12 cellular contexts compared by ENCODE assay signal in the genomic region with DNA sequence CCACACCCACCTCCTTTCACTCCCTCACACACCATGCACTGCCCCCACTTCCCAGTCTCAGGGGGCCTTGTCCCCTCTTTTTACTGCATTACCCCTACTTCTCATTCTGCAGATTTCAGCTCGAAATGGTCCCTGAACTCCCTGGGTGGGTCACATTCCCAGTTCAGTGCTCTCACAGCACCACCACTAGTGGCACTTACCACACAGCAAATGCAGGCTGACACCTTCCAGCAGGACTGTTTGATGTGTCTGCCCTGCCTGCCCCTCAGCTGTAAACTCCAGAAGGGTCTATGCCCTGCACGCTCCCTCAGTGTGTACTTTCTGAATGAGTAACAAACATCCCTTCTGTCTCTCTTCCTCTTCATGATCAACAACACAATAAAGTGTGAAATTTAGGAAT. TPM values are rescaled to one million over a fixed set of nuclear protein-coding genes. Genes with fewer than 3 reads are reported as not detected.
DNase-seq lines count a peak whose midpoint lies in the region; ATAC-seq lines count a peak whose summit lies in the region.
"Had no signal": no experiment of that assay in that cellular context is flagged by ENCODE, and none has a peak within 500 bp of the region (broad histone marks: within the 10 kb centered on the region; RNA-seq: fewer than 3 reads in every experiment).

No MANE protein-coding gene starts in this region.

- H3K27ac ChIP-seq in trophoblast cell (ENCODE audit: low read depth, low read length): no peak overlapping the region
- H3K27ac ChIP-seq: SJSA1 had no signal

- H3K18ac ChIP-seq in trophoblast cell (ENCODE audit: low read length): peak overlapping the region; percentile 46

- H2BK12ac ChIP-seq in trophoblast cell (ENCODE audit: low read length): no peak overlapping the region

- peaks cover 15% of the 10 kb centered on the region for H3K79me1 ChIP-seq in trophoblast cell (ENCODE audit: low read length)

- no peak overlapping the region for H3K4me3 ChIP-seq in trophoblast cell (ENCODE audit: low read depth, low read length)
- H3K4me3 ChIP-seq: SJSA1 had no signal

- H2BK5ac ChIP-seq in trophoblast cell (ENCODE audit: low read depth, low read length, poor library complexity): no peak overlapping the region

- no peak for DNase-seq in T-helper 1 cell
- DNase-seq in T-cell: no peak
- no peak for DNase-seq in central memory CD8-positive, alpha-beta T cell (ENCODE audit: low spot score in 2 of 2)
- no peak for DNase-seq in trophoblast cell
- DNase-seq in NK-92 treated with Interleukin-12 subunit alpha and Interleukin-12 subunit beta, amount 100 ng/mL, for 24 hours (lab: John Stamatoyannopoulos, UW): no peak
- DNase-seq: 8988T, NCI-H2171 treated with DMSO at 0.1 percent for 48 hours had no signal

- H3K9me3 Mint-ChIP-seq in T-helper 1 cell treated with Interleukin-12 subunit alpha and Interleukin-12 subunit beta and Interleukin-4 antibody, amounts not matched to agents 30 μg/mL and 1 μg/mL, for 36 hours: no peaks in the 10 kb centered on the region
- H3K9me3 Mint-ChIP-seq in T-cell: no peaks in the 10 kb centered on the region
- H3K9me3 Mint-ChIP-seq in central memory CD8-positive, alpha-beta T cell: no peaks in the 10 kb centered on the region

- peaks cover 21 to 25% of the 10 kb centered on the region in 2 experiments for H3K36me3 ChIP-seq in trophoblast cell (ENCODE audit: control insufficient read depth in 1 of 2, insufficient read depth in 2 of 2, low read length in 2 of 2)

- peaks cover 14% of the 10 kb centered on the region for H3K79me2 ChIP-seq in trophoblast cell (ENCODE audit: control insufficient read depth, insufficient read depth, low read length, poor library complexity)

- no peak overlapping the region for H3K14ac ChIP-seq in trophoblast cell (ENCODE audit: low read length)

- no peak overlapping the region for H2AK5ac ChIP-seq in trophoblast cell (ENCODE audit: low read length)

- peaks cover 10 to 20% of the 10 kb centered on the region in 2 experiments for H3K4me1 ChIP-seq in trophoblast cell (ENCODE audit: control insufficient read depth in 1 of 2, insufficient read depth in 2 of 2, low read length in 2 of 2)

- H4K8ac ChIP-seq in trophoblast cell (ENCODE audit: low read depth, low read length): no peak overlapping the region

- H3K27me3 ChIP-seq in trophoblast cell (ENCODE audit: insufficient read depth, low read length): no peaks in the 10 kb centered on the region
- H3K27me3 ChIP-seq: neutrophil, SJSA1 had no signal

- CTCF ChIA-PET in T-cell (lab: Charles Lee): interaction anchor here (0.7 kb wide), 2 partner anchors 13 to 334 kb away, joined by 3 read pairs; no protein-coding TSS in a partner anchor

- peaks cover 53% of the 10 kb centered on the region for H3K36me3 Mint-ChIP-seq in T-helper 1 cell treated with Interleukin-12 subunit alpha and Interleukin-12 subunit beta and Interleukin-4 antibody, amounts not matched to agents 30 μg/mL and 1 μg/mL, for 36 hours (ENCODE audit: low read depth)
- peaks cover 33% of the 10 kb centered on the region for H3K36me3 Mint-ChIP-seq in T-cell
- H3K36me3 Mint-ChIP-seq in central memory CD8-positive, alpha-beta T cell (ENCODE audit: insufficient read depth): peaks cover 55% of the 10 kb centered on the region

- H3K9me3 ChIP-seq in trophoblast cell (ENCODE audit: insufficient read depth, low read depth, low read length): no peaks in the 10 kb centered on the region
- H3K9me3 ChIP-seq: neutrophil, SJSA1 had no signal

- H3K27ac Mint-ChIP-seq in T-helper 1 cell treated with Interleukin-12 subunit alpha and Interleukin-12 subunit beta and Interleukin-4 antibody, amounts not matched to agents 30 μg/mL and 1 μg/mL, for 36 hours: peak overlapping the region; percentile 46
- peak overlapping the region; percentile 80 to 91 for H3K27ac Mint-ChIP-seq in T-cell
- peak overlapping the region; percentile 92 for H3K27ac Mint-ChIP-seq in central memory CD8-positive, alpha-beta T cell (ENCODE audit: low read depth)

- H3K23ac ChIP-seq in trophoblast cell (ENCODE audit: low read length): no peak overlapping the region

- H2BK120ac ChIP-seq in trophoblast cell (ENCODE audit: insufficient read depth, low read length, poor library complexity): no peak overlapping the region

- no peak overlapping the region for H3K4me2 ChIP-seq in trophoblast cell (ENCODE audit: low read length)

- peaks cover 59% of the 10 kb centered on the region for H3K4me1 Mint-ChIP-seq in T-helper 1 cell treated with Interleukin-12 subunit alpha and Interleukin-12 subunit beta and Interleukin-4 antibody, amounts not matched to agents 30 μg/mL and 1 μg/mL, for 36 hours (ENCODE audit: low read depth)
- peaks cover 74 to 77% (median 75%) of the 10 kb centered on the region in 3 donors for H3K4me1 Mint-ChIP-seq in T-cell
- H3K4me1 Mint-ChIP-seq in central memory CD8-positive, alpha-beta T cell: peaks cover 66% of the 10 kb centered on the region

- ATAC-seq in T-cell (replicated peaks in 1 of 4): no peak
- no peak for ATAC-seq in central memory CD8-positive, alpha-beta T cell (replicated peaks; ENCODE audit: extremely low read depth, poor library complexity, severe bottlenecking)
- ATAC-seq in GM18511 (IDR thresholded peaks at IDR 0.05; ENCODE audit: unreplicated experiment): no peak
- no peak for ATAC-seq in GM21447 (IDR thresholded peaks at IDR 0.05; ENCODE audit: unreplicated experiment)

- no peak overlapping the region for H2AFZ ChIP-seq in trophoblast cell (ENCODE audit: insufficient read depth, low read length, poor library complexity)

- H3K4ac ChIP-seq in trophoblast cell (ENCODE audit: low read depth, low read length): peak overlapping the region; percentile 1

- H4K12ac ChIP-seq in trophoblast cell (ENCODE audit: low read depth, low read length): no peak overlapping the region

- POLR2A ChIA-PET in T-cell (lab: Charles Lee): interaction anchor here (0.6 to 0.9 kb wide), 5 partner anchors 10 to 359 kb away, joined by 3 to 8 read pairs (median 3); a partner anchor contains a TSS

- no peaks in the 10 kb centered on the region for H3K27me3 Mint-ChIP-seq in T-helper 1 cell treated with Interleukin-12 subunit alpha and Interleukin-12 subunit beta and Interleukin-4 antibody, amounts not matched to agents 30 μg/mL and 1 μg/mL, for 36 hours (ENCODE audit: low read depth)
- no peaks in the 10 kb centered on the region for H3K27me3 Mint-ChIP-seq in T-cell
- H3K27me3 Mint-ChIP-seq in central memory CD8-positive, alpha-beta T cell: no peaks in the 10 kb centered on the region

- H3K4me3 Mint-ChIP-seq in T-helper 1 cell treated with Interleukin-12 subunit alpha and Interleukin-12 subunit beta and Interleukin-4 antibody, amounts not matched to agents 30 μg/mL and 1 μg/mL, for 36 hours: peak overlapping the region; percentile 72
- H3K4me3 Mint-ChIP-seq in T-cell: peak overlapping the region; percentile 2 to 91 (median 10)
- peak overlapping the region; percentile 55 for H3K4me3 Mint-ChIP-seq in central memory CD8-positive, alpha-beta T cell

- H3K9ac ChIP-seq in trophoblast cell (ENCODE audit: low read length): no peak overlapping the region

- WGBS in trophoblast cell (ENCODE audit: extremely low coverage, insufficient coverage, insufficient read length): no CpG with 5 or more reads among the region's 2 CpGs

- no peak overlapping the region for H4K91ac ChIP-seq in trophoblast cell (ENCODE audit: low read depth, low read length)

RNA-seq across cellular contexts. Expression of a gene that starts 4.0 kb away (rescaled TPM):
- 100 to 1,000 TPM in 1 of 5 donors, 10 to 100 TPM in 4; 50.8 to 128 (median 59.5) TPM for total RNA-seq in T-cell
- 244 and 246 TPM in 2 replicates for polyA plus RNA-seq in trophoblast cell (2013)

RNA-seq across cellular contexts. Expression of a gene that starts 9.3 kb away (rescaled TPM):
- 10 to 100 TPM; 14.4 to 45.6 (median 22.9) TPM for total RNA-seq in T-cell
- 2.7 and 2.9 TPM in 2 replicates for polyA plus RNA-seq in trophoblast cell (2013)

Comparison
In these comparisons a context has a peak if more than half of its experiments do, and no peak if none do; other contexts are left out.
1. H3K4me3 Mint-ChIP-seq: peak in every context shown above with its lines; median percentile 72 in T-helper 1 cell treated with Interleukin-12 subunit alpha and Interleukin-12 subunit beta and Interleukin-4 antibody, amounts not matched to agents 30 μg/mL and 1 μg/mL, for 36 hours; 55 in central memory CD8-positive, alpha-beta T cell; 10 in T-cell.